9 cellular contexts compared by ENCODE assay signal in the genomic region with DNA sequence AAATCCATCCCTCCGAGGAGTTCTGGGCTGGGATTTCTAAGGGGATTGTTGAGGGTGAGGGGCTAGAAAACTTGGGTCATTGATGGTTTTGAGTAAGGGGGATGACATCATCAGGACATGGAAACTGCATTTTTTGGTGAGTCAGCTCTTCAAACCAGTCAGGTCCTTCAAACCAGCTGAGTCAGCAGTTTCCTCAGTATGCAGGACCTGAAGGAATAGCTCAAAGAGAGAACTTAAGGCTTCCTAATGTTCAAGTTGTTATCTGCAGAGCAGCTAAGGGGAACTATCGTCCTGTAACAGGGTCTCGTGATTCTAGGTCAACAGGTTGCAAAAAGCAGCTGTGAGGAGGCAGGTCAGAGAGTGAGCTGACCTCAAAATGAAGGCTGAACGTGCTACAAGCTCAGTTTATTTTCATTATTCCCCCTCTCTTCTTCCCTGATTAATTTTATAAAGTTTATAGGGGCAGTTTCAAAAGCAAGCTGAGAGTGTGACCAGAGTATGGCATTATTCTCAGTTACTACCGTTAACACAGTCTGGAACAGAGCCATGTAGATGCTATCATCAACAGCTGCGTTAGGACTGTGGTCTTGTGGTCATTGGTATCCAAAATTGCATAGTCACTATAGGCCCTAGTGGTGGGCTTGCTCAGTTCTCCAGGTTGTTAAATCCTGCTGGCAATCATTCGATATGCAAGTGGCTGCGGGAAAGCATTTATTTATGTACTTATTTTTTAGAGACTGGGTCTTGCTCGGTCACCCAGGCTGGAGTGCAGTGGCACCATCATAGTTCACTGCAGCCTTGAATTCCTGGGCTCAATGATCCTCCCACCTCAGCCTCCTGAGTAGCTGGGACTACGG. TPM values are rescaled to one million over a fixed set of nuclear protein-coding genes. Genes with fewer than 3 reads are reported as not detected.
A peak's percentile ranks its signal among the peaks of the same experiment; 100 is the strongest.
DNase-seq lines count a peak whose midpoint lies in the region; ATAC-seq, FAIRE-seq and TF ChIP-seq lines count a peak whose summit lies in the region.
"Had no signal": no experiment of that assay in that cellular context is flagged by ENCODE, and none has a peak within 500 bp of the region (broad histone marks: within the 10 kb centered on the region; RNA-seq: fewer than 3 reads in every experiment).

No MANE protein-coding gene starts in this region.

- no peaks in the 10 kb centered on the region for H3K9me3 ChIP-seq in skeletal muscle tissue (ENCODE audit: control insufficient read depth in 3 of 3, low read length in 3 of 3)

- H3K9ac ChIP-seq in skeletal muscle tissue (ENCODE audit: low read depth in 1 of 3, low read length in 3 of 3) = no peak overlapping the region

- H3K4me1 ChIP-seq in skeletal muscle tissue (ENCODE audit: control insufficient read depth in 3 of 3, insufficient read depth in 3 of 3, low read length in 3 of 3) = no peaks in the 10 kb centered on the region

- peak overlapping the region; percentile 28 for H3K27ac ChIP-seq in skeletal muscle tissue (ENCODE audit: low read depth, low read length)

- DNase-seq in H54 (ENCODE audit: insufficient read length, low spot score) = no peak
- DNase-seq in RPMI8226 = peak; percentile 88
- peak; percentile 79 for DNase-seq in fibroblast of mammary gland (ENCODE audit: low read depth)
- no peak for DNase-seq in HPDE6-E6E7 (ENCODE audit: extremely low spot score)
- DNase-seq in GM19238 (ENCODE audit: insufficient read length, low spot score) = no peak
- DNase-seq: activated CD4-positive, alpha-beta T cell treated with anti-CD3 and anti-CD28 coated beads, Interleukin-2, amount 10 ng/mL, durations not matched to agents 24 days and 14 days had no signal

- no peaks in the 10 kb centered on the region for H3K27me3 ChIP-seq in skeletal muscle tissue (ENCODE audit: control insufficient read depth in 3 of 3, insufficient read depth in 3 of 3, low read length in 3 of 3)

- H3K4me3 ChIP-seq in fibroblast of mammary gland (ENCODE audit: control insufficient read depth, low read depth, low read length) = no peak overlapping the region
- no peak overlapping the region for H3K4me3 ChIP-seq in skeletal muscle tissue (ENCODE audit: low read length in 3 of 3)

- FAIRE-seq in H54 (lab: Jason Lieb, UNC) = peak; percentile 86

- H3K36me3 ChIP-seq in skeletal muscle tissue (ENCODE audit: control insufficient read depth in 3 of 3, insufficient read depth in 3 of 3, low read length in 3 of 3) = no peaks in the 10 kb centered on the region

- no peak for ATAC-seq in HG03432 (IDR thresholded peaks at IDR 0.05; ENCODE audit: unreplicated experiment)
- ATAC-seq in GM21786 (IDR thresholded peaks at IDR 0.05; ENCODE audit: unreplicated experiment) = no peak

- TF ChIP-seq CTCF in fibroblast of mammary gland (conservative IDR thresholded peaks at IDR 0.05; ENCODE audit: control insufficient read depth, insufficient read depth, low read depth, low read length) = no peak

- TF ChIP-seq POLR2A in H54 (IDR thresholded peaks at IDR 0.05; ENCODE audit: low read depth, low read length) = no peak

RNA-seq across cellular contexts. Expression of a gene that starts 10.7 kb away (rescaled TPM):
- total RNA-seq in skeletal muscle tissue = 8.9 TPM

Comparison
In these comparisons a context has a peak if more than half of its experiments do, and no peak if none do; other contexts are left out.
1. DNase-seq: peak in RPMI8226 (single experiment) and fibroblast of mammary gland (single experiment); none in H54 (single experiment), HPDE6-E6E7 (single experiment) and GM19238 (single experiment).